8 cellular contexts compared by ENCODE assay signal in genomic region chr6:13302751-13303667, GRCh38. TPM values are rescaled to one million over a fixed set of nuclear protein-coding genes. Genes with fewer than 3 reads are reported as not detected.
DNase-seq lines count a peak whose midpoint lies in the region; ATAC-seq, FAIRE-seq and TF ChIP-seq lines count a peak whose summit lies in the region.

No MANE protein-coding gene starts in this region.

- BruUV-seq in K562 (replicated peaks; lab: Mats Ljungman, UMichigan), result TSS peak; percentile 13

- H3K9ac ChIP-seq in K562 (ENCODE audit: insufficient read depth in 1 of 2, low read depth in 2 of 2, low read length in 2 of 2), result peak overlapping the region in 1 of 2 experiments; percentile 55; a peak in 2 of 4 replicates

- CTCF ChIA-PET in K562 (lab: Yijun Ruan, JAX; ENCODE audit: low intra/inter-chr PET ratio), result interaction anchor here (0.5 kb wide), 1 partner anchor 294 kb away, joined by 3 read pairs; no protein-coding TSS in a partner anchor

- no peaks in the 10 kb centered on the region for H3K79me2 ChIP-seq in K562 (ENCODE audit: control insufficient read depth, insufficient read depth, low read length)

- H3K4me1 ChIP-seq in RWPE2 (ENCODE audit: insufficient read depth, poor library complexity, severe bottlenecking) (peaks cover 29% of the 10 kb centered on the region), K562 (replicated peaks in 1 of 2; ENCODE audit: control insufficient read depth in 2 of 2, insufficient read depth in 2 of 2, low read length in 2 of 2) (peaks cover 7 to 31% of the 10 kb centered on the region in 2 experiments; a peak in 4 of 5 replicates)

- no peak overlapping the region; the same call in 1 of the 2 replicates for H2AFZ ChIP-seq in K562 (ENCODE audit: low read depth, low read length)

- TF ChIP-seq CTCF in AG09309 (IDR thresholded peaks at IDR 0.05; ENCODE audit: control insufficient read depth, insufficient read depth, low read depth, low read length, missing control alignments) (no peak), RWPE2 (IDR thresholded peaks at IDR 0.05; ENCODE audit: poor library complexity, severe bottlenecking) (no peak), K562 (IDR thresholded peaks at IDR 0.05 in 2 of 3, conservative IDR thresholded peaks at IDR 0.05 in 1 of 3; ENCODE audit: insufficient read depth in 2 of 3, low read depth in 1 of 3, low read length in 3 of 3) (no peak)

- H4K20me1 ChIP-seq in K562 (replicated peaks; ENCODE audit: control insufficient read depth, insufficient read depth, low read length), result no peaks in the 10 kb centered on the region

- H3K9me1 ChIP-seq in K562 (ENCODE audit: control insufficient read depth, insufficient read depth, low read length), result no peaks in the 10 kb centered on the region

- no peaks in the 10 kb centered on the region for H3K27me3 ChIP-seq in RWPE2 (ENCODE audit: insufficient read depth, poor library complexity, severe bottlenecking)
- H3K27me3 ChIP-seq in K562 (ENCODE audit: control insufficient read depth in 2 of 2, insufficient read depth in 2 of 2, low read length in 2 of 2), result no peaks in the 10 kb centered on the region

- H3K36me3 ChIP-seq in RWPE2 (ENCODE audit: low read depth) (peaks cover 39% of the 10 kb centered on the region), K562 (ENCODE audit: control insufficient read depth, insufficient read depth, low read length) (peaks cover 63% of the 10 kb centered on the region)

- POLR2A ChIA-PET in K562 (lab: Yijun Ruan, JAX), result interaction anchor here (0.6 to 2.3 kb wide), 5 partner anchors 13 to 244 kb away, joined by 3 to 7 read pairs (median 5); no protein-coding TSS in a partner anchor

- H3K9me3 ChIP-seq in RWPE2 (ENCODE audit: severe bottlenecking), result no peaks in the 10 kb centered on the region
- H3K9me3 ChIP-seq in K562 (replicated peaks; ENCODE audit: control insufficient read depth, insufficient read depth, low read depth, low read length), result no peaks in the 10 kb centered on the region

- H3K27ac ChIP-seq in RWPE2 (ENCODE audit: poor library complexity, severe bottlenecking) (peak overlapping the region; percentile 82), K562 (ENCODE audit: extremely low read depth, low read depth, low read length) (peak overlapping the region; percentile 64; the same call in 2 of the 3 replicates)

- in situ Hi-C loops in K562 (cut with MboI), result no loop called here

- peak; percentile 21 to 22; a peak in 2 of 4 replicates for TF ChIP-seq RAD21 in K562 (CRISPR knock-in tag; conservative IDR thresholded peaks at IDR 0.05 in 1 of 2, IDR thresholded peaks at IDR 0.05 in 1 of 2)

- no peak for TF ChIP-seq POLR2A in K562 (conservative IDR thresholded peaks at IDR 0.05)

- H3K4me3 ChIP-seq in AG09309 (ENCODE audit: control insufficient read depth, low read depth, low read length), result no peak overlapping the region
- no peak overlapping the region for H3K4me3 ChIP-seq in RWPE2 (ENCODE audit: severe bottlenecking)
- H3K4me3 ChIP-seq in K562, result no peak overlapping the region

- peak; percentile 76 for ATAC-seq in GM18870 (IDR thresholded peaks at IDR 0.05; ENCODE audit: unreplicated experiment)
- peak; percentile 61 for ATAC-seq in HG03097 (IDR thresholded peaks at IDR 0.05; ENCODE audit: low FRiP score, unreplicated experiment)
- ATAC-seq in RWPE2 (ENCODE audit: low read depth), result peak; percentile 88
- peak; percentile 86 for ATAC-seq in K562

- H3K4me2 ChIP-seq in K562 (ENCODE audit: insufficient read depth, low read length), result peak overlapping the region; percentile 10

- TF ChIP-seq EP300 in K562 (IDR thresholded peaks at IDR 0.05; ENCODE audit: low read length), result peak; percentile 74

- FAIRE-seq in K562 (lab: Jason Lieb, UNC), result peak; percentile 84

- WGBS in K562 (ENCODE audit: insufficient coverage, low coverage, missing lambda C conversion rate), result 53% methylated on average over 17 of the region's 17 CpGs

- DNase-seq in AG09309 (ENCODE audit: low read depth) (peak; percentile 87), RWPE2 (ENCODE audit: low spot score) (peak; percentile 79), K562 (ENCODE audit: extremely low read depth in 1 of 4, low spot score in 3 of 4) (peak; percentile 46 to 80 (median 62)), islet precursor cell (peak; percentile 85), DMS114 treated with DMSO at 0.1 percent for 48 hours (lab: John Stamatoyannopoulos, UW; ENCODE audit: unreplicated experiment) (no peak)
- DNase-seq in stimulated activated CD4-positive, alpha-beta T cell treated with anti-CD3 and anti-CD28 coated beads, Interleukin-12 subunit alpha, Interleukin-12 subunit beta, amount 100 ng/mL, for 48 hours (ENCODE audit: low read depth in 2 of 3, low spot score in 1 of 3), result peak; percentile 38 to 50 (median 42)

- intact Hi-C loops in K562 (cut with micrococcal nuclease), result no loop called here

TF ChIP-seq in K562, 482 proteins besides CTCF, POLR2A, EP300 and RAD21 (continues in another document):
- TF ChIP-seq MLX (CRISPR knock-in tag; conservative IDR thresholded peaks at IDR 0.05) (no peak), NR2C2 (CRISPR knock-in tag; IDR thresholded peaks at IDR 0.05) (no peak), NR2C2 (tag; IDR thresholded peaks at IDR 0.05) (peak; percentile 96), NELFE (IDR thresholded peaks at IDR 0.05; ENCODE audit: insufficient read depth, insufficient read length) (no peak), TCF3 (CRISPR knock-in tag; IDR thresholded peaks at IDR 0.05) (peak; percentile 54), ZNF512 (tag; IDR thresholded peaks at IDR 0.05) (no peak), TAL1 (IDR thresholded peaks at IDR 0.05) (no peak), KDM4B (IDR thresholded peaks at IDR 0.05; ENCODE audit: borderline replicate concordance in 2 of 2, low read depth in 1 of 2) (no peak), NCOA4 (IDR thresholded peaks at IDR 0.05; ENCODE audit: partially characterized antibody) (no peak), SMAD1 (IDR thresholded peaks at IDR 0.05; ENCODE audit: low read depth, low read length, partially characterized antibody) (peak; percentile 83), UBTF (IDR thresholded peaks at IDR 0.05; ENCODE audit: borderline replicate concordance in 1 of 2, low read depth in 2 of 2, low read length in 2 of 2) (no peak), CHD2 (IDR thresholded peaks at IDR 0.05; ENCODE audit: low read depth, low read length) (no peak), ZNF589 (CRISPR knock-in tag; IDR thresholded peaks at IDR 0.05; ENCODE audit: low read depth) (peak; percentile 83), PHTF2 (CRISPR knock-in tag; IDR thresholded peaks at IDR 0.05) (no peak), ZNF717 (CRISPR knock-in tag; IDR thresholded peaks at IDR 0.05) (no peak)

RNA-seq across cellular contexts. Expression of gene TBC1D7, which starts 25.3 kb away (rescaled TPM):
- total RNA-seq in K562 (2011; cell fraction: chromatin; rRNA removed; ENCODE audit: low replicate concordance), result 88.3 and 95.2 TPM in 2 replicates
- total RNA-seq in K562 (2011; cell fraction: nucleolus; rRNA removed), result 51.5 and 54.2 TPM in 2 replicates
- total RNA-seq in K562 (2011; cell fraction: nucleoplasm; rRNA removed), result 88.9 and 141 TPM in 2 replicates
- total RNA-seq in K562 (2014; rRNA removed) (49.4 and 56.9 TPM in 2 replicates), K562 (2014; rRNA removed; fragmentation: Illumina TruSeq; extraction: Trizol) (61.1 and 64.2 TPM in 2 replicates), K562 (2015; rRNA removed; fragmentation: Illumina TruSeq; extraction: Trizol) (48.4 and 49.8 TPM in 2 replicates), K562 (2021) (51.8 and 59.4 TPM in 2 replicates)
- polyA plus RNA-seq in K562 (2011; rRNA removed) (107 and 108 TPM in 2 replicates), K562 (2014; fragmentation: Illumina TruSeq; extraction: Trizol) (71.0 and 72.2 TPM in 2 replicates), K562 (2014; fragmentation: Nextera tagmentation; extraction: Ambion mirVana) (10 to 100 TPM; 74.5 to 86.8 TPM), K562 (2014; rRNA removed) (55.2 and 59.5 TPM in 2 replicates)
- 40.2 and 54.9 TPM in 2 replicates for polyA plus RNA-seq in K562 (2011; cell fraction: cytosol; rRNA removed)
- 48.4 and 66.4 TPM in 2 replicates for polyA plus RNA-seq in K562 (2011; cell fraction: nucleus; rRNA removed)
- polyA plus RNA-seq in K562 (2012), result 57.0 and 64.2 TPM in 2 replicates
- 60.0 and 78.8 TPM in 2 replicates for polyA minus RNA-seq in K562 (2011; rRNA and poly(A)+ RNA removed)
- 16.2 and 25.4 TPM in 2 replicates for polyA minus RNA-seq in K562 (2011; cell fraction: cytosol; rRNA and poly(A)+ RNA removed)
- polyA minus RNA-seq in K562 (2011; cell fraction: nucleus; rRNA and poly(A)+ RNA removed), result 29.8 and 53.8 TPM in 2 replicates
